In the genomic region with DNA sequence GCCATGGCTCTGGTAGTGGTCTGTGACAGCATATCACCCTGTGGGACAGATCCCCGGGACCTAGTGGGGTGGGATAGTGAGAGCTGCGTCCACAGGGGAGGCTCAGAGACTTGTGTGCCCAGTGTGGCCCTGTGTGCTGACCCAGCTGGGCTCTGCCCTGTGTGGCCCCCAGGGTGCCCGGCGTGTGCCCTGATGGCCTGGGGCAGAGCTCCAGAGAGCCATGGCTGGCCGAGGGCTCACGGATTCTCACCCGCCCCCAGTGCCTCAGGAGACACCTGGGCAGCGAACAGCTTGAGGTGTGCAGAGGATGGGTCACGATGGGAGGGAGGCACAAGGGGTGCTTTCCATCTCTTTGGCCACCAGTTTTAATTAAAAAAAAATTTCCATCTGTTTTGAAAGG, we compare ENCODE assay signal across 20 cellular contexts.
"Had no signal": no experiment of that assay in that cellular context is flagged by ENCODE, and none has a peak within 500 bp of the region (broad histone marks: within the 10 kb centered on the region; RNA-seq: fewer than 3 reads in every experiment).

No MANE protein-coding gene starts in this region.

- H3K36me3 ChIP-seq: left ventricle myocardium inferior, lower lobe of right lung, neural progenitor cell, prostate gland, sigmoid colon, transverse colon had no signal

- H3K27me3 ChIP-seq: foreskin keratinocyte, neural progenitor cell, sigmoid colon, testis, transverse colon had no signal

- H3K27ac Mint-ChIP-seq: immature natural killer cell; memory B cell; natural killer cell treated with Interleukin-12 subunit alpha and Interleukin-12 subunit beta and Interleukin-15 and Interleukin-18, amount 100 ng/mL, for 72 hours; neural progenitor cell; stimulated activated naive B cell treated with anti-CD40 and anti-IgM and Interleukin-4, amounts not matched to agents 10 μg/mL and 1 μg/mL and 100 μg/mL, for 72 hours; stimulated activated naive CD8-positive, alpha-beta T cell treated with anti-CD3 and anti-CD28 coated beads, Interleukin-15, amount 100 ng/mL, for 72 hours had no signal

- H2AFZ ChIP-seq: neural progenitor cell, parathyroid adenoma had no signal

- ATAC-seq: foreskin keratinocyte; natural killer cell treated with Interleukin-12 subunit alpha and Interleukin-12 subunit beta and Interleukin-15 and Interleukin-18, amount 100 ng/mL, for 72 hours; stimulated activated naive B cell treated with anti-CD40 and anti-IgM and Interleukin-4, amounts not matched to agents 10 μg/mL and 1 μg/mL and 100 μg/mL, for 72 hours; stimulated activated naive CD8-positive, alpha-beta T cell treated with anti-CD3 and anti-CD28 coated beads, Interleukin-15, amount 100 ng/mL, for 72 hours had no signal

- H3K4me3 Mint-ChIP-seq: immature natural killer cell; memory B cell; natural killer cell treated with Interleukin-12 subunit alpha and Interleukin-12 subunit beta and Interleukin-15 and Interleukin-18, amount 100 ng/mL, for 72 hours; neural progenitor cell; stimulated activated naive B cell treated with anti-CD40 and anti-IgM and Interleukin-4, amounts not matched to agents 10 μg/mL and 1 μg/mL and 100 μg/mL, for 72 hours; stimulated activated naive CD8-positive, alpha-beta T cell treated with anti-CD3 and anti-CD28 coated beads, Interleukin-15, amount 100 ng/mL, for 72 hours had no signal

- H3K4me2 ChIP-seq: neural progenitor cell had no signal

- H3K9me3 ChIP-seq: left ventricle myocardium inferior, lower lobe of right lung, prostate gland, sigmoid colon, testis, transverse colon had no signal

- H3K4me1 ChIP-seq: parathyroid adenoma, prostate gland had no signal

- H3K36me3 Mint-ChIP-seq: immature natural killer cell; natural killer cell treated with Interleukin-12 subunit alpha and Interleukin-12 subunit beta and Interleukin-15 and Interleukin-18, amount 100 ng/mL, for 72 hours had no signal

- H3K9ac ChIP-seq: neural progenitor cell, parathyroid adenoma had no signal

- H3K4me3 ChIP-seq: left ventricle myocardium inferior, lower lobe of right lung, neural progenitor cell, prostate gland, sigmoid colon, skin epidermis, testis, transverse colon had no signal

- DNase-seq: effector memory CD4-positive, alpha-beta T cell; foreskin keratinocyte; immature natural killer cell; left ventricle myocardium inferior; lower lobe of right lung; midbrain; occipital lobe; sigmoid colon; stimulated activated CD4-positive, alpha-beta T cell treated with anti-CD3 and anti-CD28 coated beads, Interleukin-2, amount 100 ng/mL, for 24 hours; stimulated activated CD4-positive, alpha-beta T cell treated with anti-CD3 and anti-CD28 coated beads, Interleukin-4, amount 100 ng/mL, for 4 hours; stimulated activated naive B cell treated with anti-CD40 and anti-IgM and Interleukin-4, amounts not matched to agents 10 μg/mL and 1 μg/mL and 100 μg/mL, for 72 hours; stimulated activated naive CD8-positive, alpha-beta T cell treated with anti-CD3 and anti-CD28 coated beads, Interleukin-15, amount 100 ng/mL, for 72 hours; testis; transverse colon had no signal

- H3K27ac ChIP-seq: foreskin keratinocyte, lower lobe of right lung, neural progenitor cell, parathyroid adenoma, prostate gland, sigmoid colon, skin epidermis, testis, transverse colon had no signal

- H3K9me3 Mint-ChIP-seq: immature natural killer cell; memory B cell; natural killer cell treated with Interleukin-12 subunit alpha and Interleukin-12 subunit beta and Interleukin-15 and Interleukin-18, amount 100 ng/mL, for 72 hours; stimulated activated naive B cell treated with anti-CD40 and anti-IgM and Interleukin-4, amounts not matched to agents 10 μg/mL and 1 μg/mL and 100 μg/mL, for 72 hours; stimulated activated naive CD8-positive, alpha-beta T cell treated with anti-CD3 and anti-CD28 coated beads, Interleukin-15, amount 100 ng/mL, for 72 hours had no signal
